Comparison of ENCODE assay signal across 20 cellular contexts in the genomic region with DNA sequence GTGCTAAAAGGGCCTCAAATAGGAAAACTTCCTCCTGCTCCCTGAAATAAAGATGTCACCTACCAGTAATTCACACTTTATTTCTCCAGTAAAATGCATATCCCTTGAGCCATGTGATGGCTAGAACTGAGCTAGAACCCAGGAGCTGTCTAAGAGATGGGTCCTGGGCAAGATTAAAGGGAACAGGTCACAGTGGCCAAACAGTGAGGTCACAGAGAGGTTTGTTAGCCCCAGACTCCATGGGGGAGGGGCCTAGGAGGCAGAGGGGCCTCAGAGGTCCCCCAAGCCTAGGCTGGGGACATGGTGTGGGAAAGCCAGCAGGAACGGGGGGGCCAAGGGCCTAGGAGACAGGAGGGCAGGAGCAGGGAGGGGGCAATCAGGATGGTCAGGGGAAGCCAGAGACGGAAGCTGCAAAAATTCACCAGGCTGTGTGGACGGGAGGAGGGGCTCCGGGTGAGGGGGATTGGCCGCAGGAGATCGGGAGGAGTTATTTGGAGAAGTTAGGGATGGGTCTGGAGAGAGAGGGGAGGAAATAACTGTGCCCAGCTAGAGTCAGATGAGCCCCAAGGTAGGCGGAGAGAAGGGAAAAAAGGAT. TPM values are rescaled to one million over a fixed set of nuclear protein-coding genes. Genes with fewer than 3 reads are reported as not detected.
A peak's percentile ranks its signal among the peaks of the same experiment; 100 is the strongest.
DNase-seq lines count a peak whose midpoint lies in the region; ATAC-seq, FAIRE-seq and TF ChIP-seq lines count a peak whose summit lies in the region.
"Had no signal": no experiment of that assay in that cellular context is flagged by ENCODE, and none has a peak within 500 bp of the region (broad histone marks: within the 10 kb centered on the region; RNA-seq: fewer than 3 reads in every experiment).

No MANE protein-coding gene starts in this region.

- intact Hi-C loops in right cardiac atrium (cut with DNase I) (loop anchor here in 1 of 4 donors (10.0 kb wide), 1 partner anchor 85 kb away; a partner anchor contains a TSS), cardiac septum (cut with DNase I) (loop anchor here (2.0 to 5.0 kb wide), 3 partner anchors 13 to 103 kb away; a partner anchor contains a TSS), kidney (cut with DNase I) (no loop called here), uterus (cut with DNase I; ENCODE audit: low total_unique reads) (loop anchor here (10.0 kb wide), 1 partner anchor 85 kb away; a partner anchor contains a TSS)

- no peak for FAIRE-seq in kidney (lab: Jason Lieb, UNC)
- FAIRE-seq: endometrium, HTR-8/SVneo had no signal

- H3K27ac ChIP-seq in right cardiac atrium (ENCODE audit: low read length) (no peak overlapping the region), kidney (ENCODE audit: low read depth in 2 of 2, low read length in 2 of 2) (no peak overlapping the region), uterus (peak overlapping the region; percentile 57 to 66)

- WGBS in right cardiac atrium: 41% methylated on average over 7 of the region's 7 CpGs

- DNase-seq in right cardiac atrium: peak; percentile 13 to 59 (median 59)
- DNase-seq in cardiac septum (ENCODE audit: low spot score): no peak
- DNase-seq in kidney: peak; percentile 65
- no peak for DNase-seq in uterus
- no peak for DNase-seq in DMS53 treated with DMSO at 0.1 percent for 48 hours (lab: John Stamatoyannopoulos, UW; ENCODE audit: unreplicated experiment)
- no peak for DNase-seq in amniotic stem cell (lab: John Stamatoyannopoulos, UW)
- DNase-seq: ACHN; activated CD4-positive, CD25-positive, alpha-beta regulatory T cell treated with anti-CD3 and anti-CD28 coated beads, Interleukin-2, amount 50 U/mL, for 72 hours; amygdala; CD4-positive, alpha-beta memory T cell; cerebellar nuclear complex; DND-41; HCEC 1CT; naive thymus-derived CD8-positive, alpha-beta T cell; NCI-H187 treated with DMSO at 0.1 percent for 48 hours; retina; SIG-M5 had no signal

- no peak overlapping the region for H3K9ac ChIP-seq in kidney (ENCODE audit: low read length in 2 of 2)

- TF ChIP-seq CTCF in kidney (IDR thresholded peaks at IDR 0.05; ENCODE audit: borderline replicate concordance, extremely low read depth, insufficient read depth) (no peak), uterus (IDR thresholded peaks at IDR 0.05) (no peak)

- H3K36me3 ChIP-seq in kidney (ENCODE audit: control insufficient read depth in 1 of 2, insufficient read depth in 2 of 2, low read length in 2 of 2) (no peaks in the 10 kb centered on the region), uterus (no peaks in the 10 kb centered on the region)

- no peak for TF ChIP-seq POLR2A in uterus (IDR thresholded peaks at IDR 0.05)

- no peaks in the 10 kb centered on the region for H3K4me1 ChIP-seq in right cardiac atrium (ENCODE audit: control insufficient read depth, insufficient read depth, low read length)
- peaks cover 7 to 13% of the 10 kb centered on the region in 2 donors for H3K4me1 ChIP-seq in kidney (ENCODE audit: control insufficient read depth in 1 of 2, insufficient read depth in 1 of 2, low read depth in 1 of 2, low read length in 2 of 2)
- H3K4me1 ChIP-seq in uterus: peaks cover 4 to 9% of the 10 kb centered on the region in 2 donors

- ATAC-seq in right cardiac atrium: no peak
- ATAC-seq: naive thymus-derived CD8-positive, alpha-beta T cell had no signal

- H3K4me3 ChIP-seq in right cardiac atrium (ENCODE audit: low read length): no peak overlapping the region
- peak overlapping the region in 1 of 2 donors; percentile 33 for H3K4me3 ChIP-seq in kidney (ENCODE audit: low read length in 2 of 2)
- H3K4me3 ChIP-seq in uterus: no peak overlapping the region
- H3K4me3 ChIP-seq: lung had no signal

- no peaks in the 10 kb centered on the region for H3K27me3 ChIP-seq in right cardiac atrium (ENCODE audit: control insufficient read depth, insufficient read depth)
- H3K27me3 ChIP-seq in uterus: no peaks in the 10 kb centered on the region

- H3K9me3 ChIP-seq in right cardiac atrium (ENCODE audit: control insufficient read depth, low read length): no peaks in the 10 kb centered on the region
- H3K9me3 ChIP-seq in kidney (ENCODE audit: control insufficient read depth in 1 of 2, low read length in 2 of 2): no peaks in the 10 kb centered on the region
- H3K9me3 ChIP-seq in uterus: no peaks in the 10 kb centered on the region

RNA-seq across cellular contexts. Expression of a gene that starts 3.3 kb away (rescaled TPM):
- total RNA-seq in right cardiac atrium (1 to 10 TPM in 1 of 4 donors, under 1 TPM in 2, not detected in 1; 0.74 to 1.0 (median 0.76) TPM), cardiac septum (0.40 TPM), kidney (0.60 TPM), uterus (1 to 10 TPM in 2 of 4 donors, not detected in 2; 2.9 to 4.9 TPM)
- polyA plus RNA-seq in right cardiac atrium (0.27 TPM), kidney (ENCODE audit: insufficient read depth, low read depth, low replicate concordance) (0.95 TPM)

RNA-seq across cellular contexts. Expression of a gene that starts 3.5 kb away (rescaled TPM):
- total RNA-seq in right cardiac atrium: 10 to 100 TPM; 29.0 to 36.0 (median 32.4) TPM
- polyA plus RNA-seq in right cardiac atrium: 33.4 TPM
- 25.8 TPM for total RNA-seq in cardiac septum
- 62.9 TPM for total RNA-seq in kidney
- polyA plus RNA-seq in kidney (ENCODE audit: insufficient read depth, low read depth, low replicate concordance): 23.2 TPM
- 100 to 1,000 TPM in 1 of 4 donors, 10 to 100 TPM in 3; 11.5 to 179 (median 56.8) TPM for total RNA-seq in uterus

RNA-seq across cellular contexts. Expression of a gene that starts 12.7 kb away (rescaled TPM):
- total RNA-seq in right cardiac atrium: 10 to 100 TPM; 44.0 to 81.7 (median 57.4) TPM
- 41.2 TPM for polyA plus RNA-seq in right cardiac atrium
- total RNA-seq in cardiac septum: 39.5 TPM
- 51.5 TPM for total RNA-seq in kidney
- 42.9 TPM for polyA plus RNA-seq in kidney (ENCODE audit: insufficient read depth, low read depth, low replicate concordance)
- 100 to 1,000 TPM in 1 of 4 donors, 10 to 100 TPM in 2, 1 to 10 TPM in 1; 6.2 to 151 (median 57.8) TPM for total RNA-seq in uterus

RNA-seq across cellular contexts. Expression of a gene that starts 15.7 kb away (rescaled TPM):
- total RNA-seq in right cardiac atrium: 1 to 10 TPM in 2 of 4 donors, under 1 TPM in 1, not detected in 1; 0.81 to 1.4 (median 1.3) TPM
- polyA plus RNA-seq in right cardiac atrium: 0.79 TPM
- total RNA-seq in cardiac septum: not detected
- 9.8 TPM for total RNA-seq in kidney
- 5.7 TPM for polyA plus RNA-seq in kidney (ENCODE audit: insufficient read depth, low read depth, low replicate concordance)
- total RNA-seq in uterus: 1 to 10 TPM in 1 of 4 donors, under 1 TPM in 1, not detected in 2; 0.69 to 6.0 TPM

RNA-seq across cellular contexts. Expression of a gene that starts 22.9 kb away (rescaled TPM):
- total RNA-seq in right cardiac atrium (10 to 100 TPM; 11.1 to 13.7 (median 11.9) TPM), cardiac septum (9.2 TPM), kidney (18.2 TPM), uterus (10 to 100 TPM in 2 of 4 donors, 1 to 10 TPM in 2; 1.3 to 35.3 (median 15.1) TPM)
- polyA plus RNA-seq in right cardiac atrium (13.8 TPM), kidney (ENCODE audit: insufficient read depth, low read depth, low replicate concordance) (30.6 TPM)

Comparison
In these comparisons a context has a peak if more than half of its experiments do, and no peak if none do; other contexts are left out.
1. DNase-seq: peak in right cardiac atrium (3 of 3) and kidney (single experiment); none in cardiac septum (single experiment), uterus (0 of 2), DMS53 treated with DMSO at 0.1 percent for 48 hours (single experiment) and amniotic stem cell (single experiment).
2. H3K27ac ChIP-seq: peak in uterus (2 of 2); none in right cardiac atrium (single experiment) and kidney (0 of 2).